In the genomic region with DNA sequence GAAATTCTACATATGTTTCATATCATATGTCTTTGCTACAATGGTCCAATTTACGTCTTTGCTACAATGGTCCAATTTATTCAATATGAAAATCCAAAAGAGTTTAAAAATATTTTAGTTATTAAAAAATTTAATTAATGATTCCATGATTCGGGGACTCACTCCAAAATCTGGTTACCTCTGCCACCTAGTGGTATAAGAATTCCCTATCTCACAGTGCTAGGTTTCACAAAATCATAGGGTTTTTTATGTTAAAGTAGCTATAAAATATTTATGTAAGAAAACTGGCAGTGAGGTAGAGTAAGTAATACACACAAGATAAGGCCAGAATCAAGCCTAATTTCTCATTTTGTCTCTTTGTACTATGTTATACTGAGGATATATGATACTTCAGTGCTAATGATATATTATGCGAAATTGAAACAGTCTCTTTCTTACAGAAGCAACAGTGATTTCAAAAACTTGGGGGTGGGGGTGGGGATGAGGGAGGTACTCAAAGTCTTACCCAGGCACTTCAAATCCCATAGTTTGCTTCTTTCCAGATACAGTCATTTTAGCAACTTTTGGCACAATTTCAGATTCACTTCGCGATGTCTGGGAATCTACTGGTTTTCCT, we compare ENCODE assay signal across 8 cellular contexts. TPM values are rescaled to one million over a fixed set of nuclear protein-coding genes. Genes with fewer than 3 reads are reported as not detected.
DNase-seq lines count a peak whose midpoint lies in the region; ATAC-seq and TF ChIP-seq lines count a peak whose summit lies in the region.

No MANE protein-coding gene starts in this region.

- H3K27ac ChIP-seq in heart right ventricle (no peak overlapping the region), foreskin keratinocyte (no peak overlapping the region), upper lobe of right lung (no peak overlapping the region)

- H3K4me3 ChIP-seq in heart right ventricle (no peak overlapping the region), upper lobe of right lung (no peak overlapping the region)

- H3K4me3 Mint-ChIP-seq in activated T-cell treated with anti-CD3 and anti-CD28 coated beads, Interleukin-2, amount 50 U/mL, for 4 hours, result no peak overlapping the region
- H3K4me3 Mint-ChIP-seq in activated T-helper 1 cell treated with anti-CD3 and anti-CD28 coated beads, Interleukin-12 subunit alpha, Interleukin-12 subunit beta, Interleukin-2, Interleukin-4 antibody, amounts not matched to agents 30 ng/mL and 10 ng/mL and 1 ng/mL, durations not matched to agents 14 hours and 24 hours and 36 hours, result no peak overlapping the region

- ATAC-seq in heart right ventricle, result no peak
- ATAC-seq in left cardiac atrium, result no peak
- peak; percentile 47 for ATAC-seq in foreskin keratinocyte
- ATAC-seq in upper lobe of right lung, result no peak
- no peak for ATAC-seq in activated T-cell treated with anti-CD3 and anti-CD28 coated beads, Interleukin-2, amount 50 U/mL, for 4 hours

- no peaks in the 10 kb centered on the region for H3K9me3 Mint-ChIP-seq in activated T-cell treated with anti-CD3 and anti-CD28 coated beads, Interleukin-2, amount 50 U/mL, for 4 hours
- no peaks in the 10 kb centered on the region for H3K9me3 Mint-ChIP-seq in activated T-helper 1 cell treated with anti-CD3 and anti-CD28 coated beads, Interleukin-12 subunit alpha, Interleukin-12 subunit beta, Interleukin-2, Interleukin-4 antibody, amounts not matched to agents 30 ng/mL and 10 ng/mL and 1 ng/mL, durations not matched to agents 14 hours and 24 hours and 36 hours

- TF ChIP-seq CTCF in heart right ventricle (IDR thresholded peaks at IDR 0.05), result peak in 7 of 9 donors; percentile 41 to 63 (median 56)
- peak; percentile 79 for TF ChIP-seq CTCF in foreskin keratinocyte (conservative IDR thresholded peaks at IDR 0.05)
- peak; percentile 52 for TF ChIP-seq CTCF in upper lobe of right lung (IDR thresholded peaks at IDR 0.05)

- intact Hi-C loops in heart right ventricle (cut with DNase I), result no loop called here
- intact Hi-C loops in left cardiac atrium (cut with DNase I), result no loop called here
- intact Hi-C loops in upper lobe of right lung (cut with DNase I), result no loop called here
- intact Hi-C loops in activated T-helper 1 cell treated with anti-CD3 and anti-CD28 coated beads, Interleukin-12 subunit alpha, Interleukin-12 subunit beta, Interleukin-2, Interleukin-4 antibody, amounts not matched to agents 30 ng/mL and 10 ng/mL and 1 ng/mL, durations not matched to agents 14 hours and 24 hours and 36 hours (cut with micrococcal nuclease), result loop anchor here (1.0 kb wide), 1 partner anchor 23 kb away; no protein-coding TSS in a partner anchor

- no peaks in the 10 kb centered on the region for H3K27me3 Mint-ChIP-seq in activated T-cell treated with anti-CD3 and anti-CD28 coated beads, Interleukin-2, amount 50 U/mL, for 4 hours (ENCODE audit: low read depth)
- H3K27me3 Mint-ChIP-seq in activated T-helper 1 cell treated with anti-CD3 and anti-CD28 coated beads, Interleukin-12 subunit alpha, Interleukin-12 subunit beta, Interleukin-2, Interleukin-4 antibody, amounts not matched to agents 30 ng/mL and 10 ng/mL and 1 ng/mL, durations not matched to agents 14 hours and 24 hours and 36 hours (ENCODE audit: insufficient read depth), result no peaks in the 10 kb centered on the region

- H3K4me1 ChIP-seq in heart right ventricle (no peaks in the 10 kb centered on the region), foreskin keratinocyte (no peaks in the 10 kb centered on the region), upper lobe of right lung (no peaks in the 10 kb centered on the region)

- H3K9me3 ChIP-seq in heart right ventricle, result no peaks in the 10 kb centered on the region
- H3K9me3 ChIP-seq in upper lobe of right lung, result no peaks in the 10 kb centered on the region

- peaks cover 12% of the 10 kb centered on the region for H3K4me1 Mint-ChIP-seq in activated T-cell treated with anti-CD3 and anti-CD28 coated beads, Interleukin-2, amount 50 U/mL, for 4 hours (ENCODE audit: low read depth)
- H3K4me1 Mint-ChIP-seq in activated T-helper 1 cell treated with anti-CD3 and anti-CD28 coated beads, Interleukin-12 subunit alpha, Interleukin-12 subunit beta, Interleukin-2, Interleukin-4 antibody, amounts not matched to agents 30 ng/mL and 10 ng/mL and 1 ng/mL, durations not matched to agents 14 hours and 24 hours and 36 hours (ENCODE audit: low read depth), result peaks cover 13% of the 10 kb centered on the region

- peaks cover 7% of the 10 kb centered on the region for H3K36me3 Mint-ChIP-seq in activated T-cell treated with anti-CD3 and anti-CD28 coated beads, Interleukin-2, amount 50 U/mL, for 4 hours (ENCODE audit: insufficient read depth)
- peaks cover 18% of the 10 kb centered on the region for H3K36me3 Mint-ChIP-seq in activated T-helper 1 cell treated with anti-CD3 and anti-CD28 coated beads, Interleukin-12 subunit alpha, Interleukin-12 subunit beta, Interleukin-2, Interleukin-4 antibody, amounts not matched to agents 30 ng/mL and 10 ng/mL and 1 ng/mL, durations not matched to agents 14 hours and 24 hours and 36 hours (ENCODE audit: low read depth)

- DNase-seq in heart right ventricle, result no peak
- DNase-seq in left cardiac atrium, result no peak
- DNase-seq in RKO (ENCODE audit: low spot score), result peak; percentile 43
- peak in 1 of 2 donors; percentile 14 for DNase-seq in foreskin keratinocyte
- DNase-seq in upper lobe of right lung, result no peak
- DNase-seq in NCI-H510A treated with DMSO at 0.1 percent for 48 hours (lab: John Stamatoyannopoulos, UW), result no peak
- DNase-seq in activated T-cell treated with anti-CD3 and anti-CD28 coated beads, Interleukin-2, amount 50 U/mL, for 4 hours, result no peak
- no peak for DNase-seq in activated T-helper 1 cell treated with anti-CD3 and anti-CD28 coated beads, Interleukin-12 subunit alpha, Interleukin-12 subunit beta, Interleukin-2, Interleukin-4 antibody, amounts not matched to agents 30 ng/mL and 10 ng/mL and 1 ng/mL, durations not matched to agents 14 hours and 24 hours and 36 hours (ENCODE audit: low spot score)

- H3K27ac Mint-ChIP-seq in activated T-helper 1 cell treated with anti-CD3 and anti-CD28 coated beads, Interleukin-12 subunit alpha, Interleukin-12 subunit beta, Interleukin-2, Interleukin-4 antibody, amounts not matched to agents 30 ng/mL and 10 ng/mL and 1 ng/mL, durations not matched to agents 14 hours and 24 hours and 36 hours, result no peak overlapping the region

- H3K36me3 ChIP-seq in heart right ventricle (peaks cover 0 to 40% (median under 1%) of the 10 kb centered on the region in 9 donors), upper lobe of right lung (no peaks in the 10 kb centered on the region)

- no peaks in the 10 kb centered on the region for H3K27me3 ChIP-seq in heart right ventricle
- H3K27me3 ChIP-seq in foreskin keratinocyte, result no peaks in the 10 kb centered on the region
- no peaks in the 10 kb centered on the region for H3K27me3 ChIP-seq in upper lobe of right lung

- 87 to 94% methylated on average over 5 of the region's 5 CpGs for WGBS in heart right ventricle, 2 donors

RNA-seq across cellular contexts. Expression of a gene that starts 52.3 kb away (rescaled TPM):
- total RNA-seq in heart right ventricle (10 to 100 TPM; 83.8 to 100.0 (median 91.6) TPM), left cardiac atrium (10 to 100 TPM; 61.3 to 69.5 TPM), foreskin keratinocyte (76.8 and 86.9 TPM in 2 replicates), upper lobe of right lung (48.2 TPM)
- polyA plus RNA-seq in heart right ventricle (10 to 100 TPM; 20.8 to 32.9 TPM), foreskin keratinocyte (18.3 and 24.8 TPM in 2 replicates)
- 10 to 100 TPM; 72.8 to 92.3 (median 85.3) TPM for total RNA-seq in activated T-cell treated with anti-CD3 and anti-CD28 coated beads, Interleukin-2, amount 50 U/mL, for 4 hours
- 104 and 115 TPM in 2 replicates for total RNA-seq in activated T-helper 1 cell treated with anti-CD3 and anti-CD28 coated beads, Interleukin-12 subunit alpha, Interleukin-12 subunit beta, Interleukin-2, Interleukin-4 antibody, amounts not matched to agents 30 ng/mL and 10 ng/mL and 1 ng/mL, durations not matched to agents 14 hours and 24 hours and 36 hours

RNA-seq across cellular contexts. Expression of a gene that starts 52.4 kb away (rescaled TPM):
- total RNA-seq in heart right ventricle (under 1 TPM in 5 of 10 donors, not detected in 5; 0.09 to 0.42 (median 0.24) TPM), left cardiac atrium (under 1 TPM; 0.41 to 0.55 TPM), foreskin keratinocyte (0.04 TPM in 1 of 2 replicates, not detected in the other), upper lobe of right lung (1.2 TPM)
- polyA plus RNA-seq in heart right ventricle (1 to 10 TPM in 1 of 2 donors, under 1 TPM in 1; 0.16 to 1.7 TPM), foreskin keratinocyte (0.03 TPM in 1 of 2 replicates, not detected in the other)
- under 1 TPM in 2 of 3 donors, not detected in 1; 0.25 to 0.29 TPM for total RNA-seq in activated T-cell treated with anti-CD3 and anti-CD28 coated beads, Interleukin-2, amount 50 U/mL, for 4 hours
- 0.93 and 1.6 TPM in 2 replicates for total RNA-seq in activated T-helper 1 cell treated with anti-CD3 and anti-CD28 coated beads, Interleukin-12 subunit alpha, Interleukin-12 subunit beta, Interleukin-2, Interleukin-4 antibody, amounts not matched to agents 30 ng/mL and 10 ng/mL and 1 ng/mL, durations not matched to agents 14 hours and 24 hours and 36 hours
